In genomic region chr3:112489674-112490479, GRCh38 we compare ENCODE assay signal across 13 cellular contexts. TPM values are rescaled to one million over a fixed set of nuclear protein-coding genes. Genes with fewer than 3 reads are reported as not detected.
DNase-seq lines count a peak whose midpoint lies in the region; ATAC-seq and TF ChIP-seq lines count a peak whose summit lies in the region.
"Had no signal": no experiment of that assay in that cellular context is flagged by ENCODE, and none has a peak within 500 bp of the region (broad histone marks: within the 10 kb centered on the region; RNA-seq: fewer than 3 reads in every experiment).

No MANE protein-coding gene starts in this region.

- POLR2A ChIA-PET in activated CD4-positive, alpha-beta T cell treated with anti-CD3 and anti-CD28 coated beads for 36 hours (lab: Charles Lee), result interaction anchor here (0.5 to 0.9 kb wide), 2 partner anchors 8 to 402 kb away, joined by 3 read pairs; no protein-coding TSS in a partner anchor

- CTCF ChIA-PET in activated CD4-positive, alpha-beta T cell treated with anti-CD3 and anti-CD28 coated beads for 36 hours (lab: Charles Lee), result interaction anchor here (0.6 to 1.7 kb wide), 10 partner anchors 8 to 363 kb away, joined by 3 to 6 read pairs (median 3); no protein-coding TSS in a partner anchor

- TF ChIP-seq CTCF in GM20000 (IDR thresholded peaks at IDR 0.05; ENCODE audit: extremely low read depth, missing control alignments) (no peak), chondrocyte (IDR thresholded peaks at IDR 0.05) (no peak)

- DNase-seq in activated CD4-positive, alpha-beta T cell treated with anti-CD3 and anti-CD28 coated beads for 36 hours, result no peak
- DNase-seq in activated CD4-positive, alpha-beta T cell treated with anti-CD3 and anti-CD28 coated beads for 48 hours, result no peak
- DNase-seq in GM20000 (ENCODE audit: low spot score) (peak; percentile 14), memory B cell (ENCODE audit: low spot score in 2 of 2) (no peak), DMS153 treated with DMSO at 0.1 percent for 48 hours (lab: John Stamatoyannopoulos, UW; ENCODE audit: unreplicated experiment) (no peak), NCI-H1092 treated with DMSO at 0.1 percent for 48 hours (lab: John Stamatoyannopoulos, UW) (no peak), chondrocyte (ENCODE audit: low spot score) (no peak)
- DNase-seq: esophagus squamous epithelium; NCI-H2171; stimulated activated CD4-positive, alpha-beta T cell treated with anti-CD3 and anti-CD28 coated beads, Interleukin-2, amount 100 ng/mL, for 24 hours had no signal

- H3K9me3 Mint-ChIP-seq in activated CD4-positive, alpha-beta T cell treated with anti-CD3 and anti-CD28 coated beads for 36 hours (ENCODE audit: low read depth), result peaks cover 4% of the 10 kb centered on the region
- peaks cover 4% of the 10 kb centered on the region for H3K9me3 Mint-ChIP-seq in memory B cell
- H3K9me3 Mint-ChIP-seq in chondrocyte (ENCODE audit: low read depth), result peaks cover 5% of the 10 kb centered on the region

- H3K27ac Mint-ChIP-seq in activated CD4-positive, alpha-beta T cell treated with anti-CD3 and anti-CD28 coated beads for 36 hours, result peak overlapping the region; percentile 92
- H3K27ac Mint-ChIP-seq in memory B cell, result peak overlapping the region; percentile 91
- H3K27ac Mint-ChIP-seq in chondrocyte (ENCODE audit: unreplicated experiment), result no peak overlapping the region

- H3K4me3 Mint-ChIP-seq in activated CD4-positive, alpha-beta T cell treated with anti-CD3 and anti-CD28 coated beads for 36 hours, result peak overlapping the region; percentile 52
- H3K4me3 Mint-ChIP-seq in memory B cell, result peak overlapping the region; percentile 71
- H3K4me3 Mint-ChIP-seq in chondrocyte (ENCODE audit: unreplicated experiment), result no peak overlapping the region

- peak; percentile 21 for ATAC-seq in activated CD4-positive, alpha-beta T cell treated with anti-CD3 and anti-CD28 coated beads for 36 hours
- ATAC-seq in HG03342 (IDR thresholded peaks at IDR 0.05; ENCODE audit: unreplicated experiment) (peak; percentile 60), memory B cell (ENCODE audit: low read depth) (peak; percentile 44)

- peaks cover 48% of the 10 kb centered on the region for H3K36me3 Mint-ChIP-seq in activated CD4-positive, alpha-beta T cell treated with anti-CD3 and anti-CD28 coated beads for 36 hours (ENCODE audit: low read depth)
- H3K36me3 Mint-ChIP-seq in memory B cell (peaks cover 41% of the 10 kb centered on the region), chondrocyte (ENCODE audit: low read depth) (peaks cover 2% of the 10 kb centered on the region)

- intact Hi-C loops in activated CD4-positive, alpha-beta T cell treated with anti-CD3 and anti-CD28 coated beads for 36 hours (cut with DNase I, micrococcal nuclease), result loop anchor here (2.0 to 10.0 kb wide), 4 partner anchors 25 to 895 kb away; partner anchors contain the start of genes ATG3 (in 1 of the 2) and ZBED2 (in 1 of the 2)

- H3K27me3 Mint-ChIP-seq in activated CD4-positive, alpha-beta T cell treated with anti-CD3 and anti-CD28 coated beads for 36 hours, result no peaks in the 10 kb centered on the region
- H3K27me3 Mint-ChIP-seq in memory B cell (no peaks in the 10 kb centered on the region), chondrocyte (ENCODE audit: low read depth) (no peaks in the 10 kb centered on the region)

- H3K4me1 Mint-ChIP-seq in activated CD4-positive, alpha-beta T cell treated with anti-CD3 and anti-CD28 coated beads for 36 hours, result peaks cover 74% of the 10 kb centered on the region
- H3K4me1 Mint-ChIP-seq in memory B cell (peaks cover 50% of the 10 kb centered on the region), chondrocyte (ENCODE audit: low read depth) (no peaks in the 10 kb centered on the region)

RNA-seq across cellular contexts. Expression of gene BTLA, which starts 9.4 kb away (rescaled TPM):
- total RNA-seq in activated CD4-positive, alpha-beta T cell treated with anti-CD3 and anti-CD28 coated beads for 36 hours, result 10 to 100 TPM; 21.0 to 21.7 TPM
- total RNA-seq in chondrocyte, result 0.42 TPM in 1 of 3 replicates, not detected in the others
- total RNA-seq: A673, Daoy had no signal

Comparison
In these comparisons a context has a peak if more than half of its experiments do, and no peak if none do; other contexts are left out.
1. RNA of gene BTLA, which starts 9.4 kb away (total RNA-seq): 21.0 to 21.7 TPM in activated CD4-positive, alpha-beta T cell treated with anti-CD3 and anti-CD28 coated beads for 36 hours; 0.42 TPM in chondrocyte; every median in the first group is over 10 times any median in the second.
2. Peak in every context shown above with its lines, with median percentiles within 50 percentile points of each other: ATAC-seq.